ENCODE assay signal across 17 cellular contexts in the genomic region with DNA sequence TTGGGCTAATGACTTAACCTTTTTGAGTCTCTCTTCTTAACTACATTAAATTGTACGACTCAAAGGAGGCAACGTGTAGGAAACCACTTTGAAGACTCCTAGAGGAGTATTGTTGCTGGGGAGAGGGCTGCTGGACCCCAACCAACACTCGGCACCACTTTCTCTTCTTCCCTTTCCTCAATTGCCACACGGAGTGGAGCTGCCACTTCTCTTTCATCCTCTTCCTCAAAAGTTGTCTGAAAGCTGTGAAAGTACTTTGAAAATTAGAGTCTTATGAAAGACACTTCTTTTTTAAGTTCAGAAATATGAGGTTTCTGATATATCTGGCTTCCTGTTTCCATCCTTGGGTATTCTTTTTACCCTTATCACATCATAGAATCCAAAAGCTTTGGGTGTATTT. TPM values are rescaled to one million over a fixed set of nuclear protein-coding genes. Genes with fewer than 3 reads are reported as not detected.
A peak's percentile ranks its signal among the peaks of the same experiment; 100 is the strongest.
DNase-seq lines count a peak whose midpoint lies in the region; ATAC-seq and TF ChIP-seq lines count a peak whose summit lies in the region.
"Had no signal": no experiment of that assay in that cellular context is flagged by ENCODE, and none has a peak within 500 bp of the region (broad histone marks: within the 10 kb centered on the region; RNA-seq: fewer than 3 reads in every experiment).

No MANE protein-coding gene starts in this region.

- H3K27ac Mint-ChIP-seq in T-helper 2 cell treated with Interferon-gamma antibody and Interleukin-4, amounts not matched to agents 5 μg/mL and 100 μg/mL, for 36 hours, result peak overlapping the region; percentile 71
- peak overlapping the region; percentile 38 for H3K27ac Mint-ChIP-seq in stimulated activated naive B cell treated with anti-CD40 and anti-IgM and Interleukin-4, amounts not matched to agents 10 μg/mL and 1 μg/mL and 100 μg/mL, for 72 hours

- H3K9me3 Mint-ChIP-seq in T-helper 2 cell treated with Interferon-gamma antibody and Interleukin-4, amounts not matched to agents 5 μg/mL and 100 μg/mL, for 36 hours, result peaks cover 9% of the 10 kb centered on the region
- H3K9me3 Mint-ChIP-seq in stimulated activated naive B cell treated with anti-CD40 and anti-IgM and Interleukin-4, amounts not matched to agents 10 μg/mL and 1 μg/mL and 100 μg/mL, for 72 hours, result peaks cover 6 to 10% of the 10 kb centered on the region in 2 donors

- H3K27me3 Mint-ChIP-seq in T-helper 2 cell treated with Interferon-gamma antibody and Interleukin-4, amounts not matched to agents 5 μg/mL and 100 μg/mL, for 36 hours (ENCODE audit: low read depth), result no peaks in the 10 kb centered on the region
- H3K27me3 Mint-ChIP-seq in stimulated activated naive B cell treated with anti-CD40 and anti-IgM and Interleukin-4, amounts not matched to agents 10 μg/mL and 1 μg/mL and 100 μg/mL, for 72 hours, result no peaks in the 10 kb centered on the region

- no peak for DNase-seq in T-helper 2 cell treated with Interferon-gamma antibody and Interleukin-4, amounts not matched to agents 5 μg/mL and 100 μg/mL, for 36 hours (ENCODE audit: low spot score)
- no peak for DNase-seq in T-helper 2 cell
- peak; percentile 70 for DNase-seq in SKM-1 (lab: John Stamatoyannopoulos, UW; ENCODE audit: unreplicated experiment)
- no peak for DNase-seq in coronary artery (ENCODE audit: low spot score)
- DNase-seq in stimulated activated naive B cell treated with anti-CD40 and anti-IgM and Interleukin-4, amounts not matched to agents 10 μg/mL and 1 μg/mL and 100 μg/mL, for 72 hours, result no peak
- DNase-seq in H7, result no peak
- no peak for DNase-seq in AG08396 (ENCODE audit: low spot score)
- DNase-seq: 8988T; effector CD8-positive, alpha-beta T cell; foreskin melanocyte; KBM-7; kidney glomerular epithelial cell; NCI-H1694 treated with DMSO at 0.1 percent for 48 hours; NCI-H82; testis had no signal

- H3K4me3 Mint-ChIP-seq in T-helper 2 cell treated with Interferon-gamma antibody and Interleukin-4, amounts not matched to agents 5 μg/mL and 100 μg/mL, for 36 hours, result peak overlapping the region; percentile 51
- no peak overlapping the region for H3K4me3 Mint-ChIP-seq in stimulated activated naive B cell treated with anti-CD40 and anti-IgM and Interleukin-4, amounts not matched to agents 10 μg/mL and 1 μg/mL and 100 μg/mL, for 72 hours

- peaks cover 4% of the 10 kb centered on the region for H3K36me3 ChIP-seq in H7 (replicated peaks; ENCODE audit: control insufficient read depth, insufficient read depth, low read length)

- no peak for ATAC-seq in stimulated activated naive B cell treated with anti-CD40 and anti-IgM and Interleukin-4, amounts not matched to agents 10 μg/mL and 1 μg/mL and 100 μg/mL, for 72 hours (replicated peaks)
- no peak for ATAC-seq in HG02970 (IDR thresholded peaks at IDR 0.05; ENCODE audit: low FRiP score, unreplicated experiment)
- ATAC-seq: sciatic nerve had no signal

- peaks cover 76% of the 10 kb centered on the region for H3K36me3 Mint-ChIP-seq in T-helper 2 cell treated with Interferon-gamma antibody and Interleukin-4, amounts not matched to agents 5 μg/mL and 100 μg/mL, for 36 hours (ENCODE audit: low read depth)
- peaks cover 55 to 79% of the 10 kb centered on the region in 2 donors for H3K36me3 Mint-ChIP-seq in stimulated activated naive B cell treated with anti-CD40 and anti-IgM and Interleukin-4, amounts not matched to agents 10 μg/mL and 1 μg/mL and 100 μg/mL, for 72 hours

- H3K4me3 ChIP-seq in coronary artery, result no peak overlapping the region
- no peak overlapping the region for H3K4me3 ChIP-seq in H7 (ENCODE audit: insufficient read depth, low read depth, low read length)
- H3K4me3 ChIP-seq: testis had no signal

- peak overlapping the region; percentile 63 to 89 for H3K27ac ChIP-seq in coronary artery
- H3K27ac ChIP-seq: testis had no signal

- no peaks in the 10 kb centered on the region for H3K27me3 ChIP-seq in H7 (ENCODE audit: control insufficient read depth, insufficient read depth, low read length)
- H3K27me3 ChIP-seq: testis had no signal

- no peak for TF ChIP-seq CTCF in coronary artery (IDR thresholded peaks at IDR 0.05)

- H3K4me1 Mint-ChIP-seq in T-helper 2 cell treated with Interferon-gamma antibody and Interleukin-4, amounts not matched to agents 5 μg/mL and 100 μg/mL, for 36 hours (ENCODE audit: low read depth), result peaks cover 56% of the 10 kb centered on the region
- peaks cover 46 to 63% of the 10 kb centered on the region in 2 donors for H3K4me1 Mint-ChIP-seq in stimulated activated naive B cell treated with anti-CD40 and anti-IgM and Interleukin-4, amounts not matched to agents 10 μg/mL and 1 μg/mL and 100 μg/mL, for 72 hours

RNA-seq across cellular contexts. Expression of gene MRPS6, which starts 59.5 kb away (rescaled TPM):
- 37.2 and 39.9 TPM in 2 replicates for total RNA-seq in H7 (2014; rRNA removed; shearing (Covaris generic))

RNA-seq across cellular contexts. Expression of gene SLC5A3, which starts 59.5 kb away (rescaled TPM):
- total RNA-seq in H7 (2014; rRNA removed; shearing (Covaris generic)), result 7.2 and 10.6 TPM in 2 replicates
